8 cellular contexts compared by ENCODE assay signal in the genomic region with DNA sequence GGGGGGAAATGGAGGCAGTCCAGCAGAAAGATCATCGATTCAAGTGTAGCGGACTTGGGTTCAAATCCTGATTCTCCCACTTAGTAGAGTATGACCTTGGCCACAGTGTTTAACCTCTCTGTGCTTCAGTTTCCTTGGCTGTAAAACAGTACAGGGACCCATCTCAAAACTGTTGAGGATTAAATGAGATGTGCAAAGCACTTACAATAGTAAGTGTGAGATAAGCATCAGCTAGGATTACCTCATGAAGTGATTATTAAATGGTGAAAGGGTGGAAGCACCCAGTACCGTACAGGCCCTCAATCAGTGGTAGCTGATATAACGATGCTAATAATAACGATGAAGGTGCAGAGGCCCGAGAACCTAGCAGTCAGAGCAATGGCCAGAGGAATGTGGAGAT. TPM values are rescaled to one million over a fixed set of nuclear protein-coding genes. Genes with fewer than 3 reads are reported as not detected.
DNase-seq lines count a peak whose midpoint lies in the region; ATAC-seq and TF ChIP-seq lines count a peak whose summit lies in the region.

No MANE protein-coding gene starts in this region.

- H3K36me3 Mint-ChIP-seq in effector memory CD8-positive, alpha-beta T cell (ENCODE audit: insufficient read depth) = peaks cover 41% of the 10 kb centered on the region
- no peaks in the 10 kb centered on the region for H3K36me3 Mint-ChIP-seq in stimulated activated memory B cell treated with anti-CD40 and anti-IgM and Interleukin-4, amounts not matched to agents 10 μg/mL and 1 μg/mL and 100 μg/mL, for 72 hours

- DNase-seq in effector memory CD8-positive, alpha-beta T cell = no peak
- no peak for DNase-seq in stimulated activated CD8-positive, alpha-beta memory T cell treated with anti-CD3 and anti-CD28 coated beads, Interleukin-4, amount 100 ng/mL, for 48 hours
- DNase-seq in A172 (ENCODE audit: low spot score) (no peak), GM20000 (ENCODE audit: low spot score) (no peak), NCI-H524 treated with DMSO at 0.1 percent for 48 hours (lab: John Stamatoyannopoulos, UW) (no peak)

- H3K4me3 ChIP-seq in HUES6 (ENCODE audit: low read depth, low read length) = peak overlapping the region; percentile 32

- ATAC-seq in GM21515 (IDR thresholded peaks at IDR 0.05; ENCODE audit: unreplicated experiment) = peak; percentile 6
- peak; percentile 12 for ATAC-seq in effector memory CD8-positive, alpha-beta T cell (replicated peaks)
- ATAC-seq in stimulated activated memory B cell treated with anti-CD40 and anti-IgM and Interleukin-4, amounts not matched to agents 10 μg/mL and 1 μg/mL and 100 μg/mL, for 72 hours = peak; percentile 8

- H3K9me3 Mint-ChIP-seq in effector memory CD8-positive, alpha-beta T cell = no peaks in the 10 kb centered on the region
- H3K9me3 Mint-ChIP-seq in stimulated activated memory B cell treated with anti-CD40 and anti-IgM and Interleukin-4, amounts not matched to agents 10 μg/mL and 1 μg/mL and 100 μg/mL, for 72 hours = no peaks in the 10 kb centered on the region

- no peaks in the 10 kb centered on the region for H3K27me3 Mint-ChIP-seq in effector memory CD8-positive, alpha-beta T cell
- no peaks in the 10 kb centered on the region for H3K27me3 Mint-ChIP-seq in stimulated activated memory B cell treated with anti-CD40 and anti-IgM and Interleukin-4, amounts not matched to agents 10 μg/mL and 1 μg/mL and 100 μg/mL, for 72 hours

- no peak overlapping the region for H3K9ac ChIP-seq in HUES6 (ENCODE audit: low read length)

- peaks cover 49% of the 10 kb centered on the region for H3K4me1 ChIP-seq in HUES6 (ENCODE audit: control insufficient read depth, insufficient read depth, low read length)

- no peaks in the 10 kb centered on the region for H3K9me3 ChIP-seq in HUES6 (ENCODE audit: control insufficient read depth, insufficient read depth, low read depth, low read length)

- TF ChIP-seq CTCF in GM20000 (IDR thresholded peaks at IDR 0.05; ENCODE audit: extremely low read depth, missing control alignments) = no peak

- peaks cover 34 to 35% of the 10 kb centered on the region in 2 donors for H3K4me1 Mint-ChIP-seq in effector memory CD8-positive, alpha-beta T cell (ENCODE audit: low read depth in 2 of 2)
- peaks cover 50% of the 10 kb centered on the region for H3K4me1 Mint-ChIP-seq in stimulated activated memory B cell treated with anti-CD40 and anti-IgM and Interleukin-4, amounts not matched to agents 10 μg/mL and 1 μg/mL and 100 μg/mL, for 72 hours

- H3K27me3 ChIP-seq in HUES6 (ENCODE audit: control insufficient read depth, insufficient read depth, low read length) = peaks cover 23% of the 10 kb centered on the region

- no peak overlapping the region for H3K27ac ChIP-seq in HUES6 (ENCODE audit: low read depth, low read length)

- peak overlapping the region; percentile 97 to 99 for H3K27ac Mint-ChIP-seq in effector memory CD8-positive, alpha-beta T cell
- H3K27ac Mint-ChIP-seq in stimulated activated memory B cell treated with anti-CD40 and anti-IgM and Interleukin-4, amounts not matched to agents 10 μg/mL and 1 μg/mL and 100 μg/mL, for 72 hours = peak overlapping the region; percentile 97

- no peaks in the 10 kb centered on the region for H3K36me3 ChIP-seq in HUES6 (ENCODE audit: control insufficient read depth, insufficient read depth, low read length)

- H3K4me3 Mint-ChIP-seq in effector memory CD8-positive, alpha-beta T cell = peak overlapping the region; percentile 79 to 83
- H3K4me3 Mint-ChIP-seq in stimulated activated memory B cell treated with anti-CD40 and anti-IgM and Interleukin-4, amounts not matched to agents 10 μg/mL and 1 μg/mL and 100 μg/mL, for 72 hours = peak overlapping the region; percentile 73

RNA-seq across cellular contexts. Expression of a gene that starts 45.1 kb away (rescaled TPM):
- total RNA-seq in A172 (2014; rRNA removed; shearing (Covaris generic)) = 35.2 and 36.5 TPM in 2 replicates
